In genomic region chr5:14487896-14488570, GRCh38 we compare ENCODE assay signal across 16 cellular contexts.
"Had no signal": no experiment of that assay in that cellular context is flagged by ENCODE, and none has a peak within 500 bp of the region (broad histone marks: within the 10 kb centered on the region; RNA-seq: fewer than 3 reads in every experiment).

No MANE protein-coding gene starts in this region.

- H3K9me3 Mint-ChIP-seq: activated CD4-positive, alpha-beta memory T cell treated with anti-CD3 and anti-CD28 coated beads, Interleukin-2, amount 10 ng/mL, durations not matched to agents 7 days and 5 days; activated T-cell treated with anti-CD3 and anti-CD28 coated beads, Interleukin-2, amount 50 U/mL, for 24 hours; naive B cell; type B pancreatic cell had no signal

- H3K27me3 ChIP-seq: foreskin keratinocyte, neutrophil had no signal

- H3K9me3 ChIP-seq: neutrophil had no signal

- H3K27ac ChIP-seq: foreskin keratinocyte, neutrophil had no signal

- H3K27me3 Mint-ChIP-seq: activated CD4-positive, alpha-beta memory T cell treated with anti-CD3 and anti-CD28 coated beads, Interleukin-2, amount 10 ng/mL, durations not matched to agents 7 days and 5 days; activated CD4-positive, alpha-beta T cell treated with anti-CD3 and anti-CD28 coated beads for 36 hours; activated T-cell treated with anti-CD3 and anti-CD28 coated beads, Interleukin-2, amount 50 U/mL, for 24 hours; naive B cell; type B pancreatic cell had no signal

- DNase-seq: activated CD4-positive, alpha-beta memory T cell treated with anti-CD3 and anti-CD28 coated beads, Interleukin-2, amount 10 ng/mL, durations not matched to agents 7 days and 5 days; activated CD4-positive, alpha-beta T cell treated with anti-CD3 and anti-CD28 coated beads for 36 hours; activated T-cell treated with anti-CD3 and anti-CD28 coated beads, Interleukin-2, amount 50 U/mL, for 24 hours; central memory CD4-positive, alpha-beta T cell; cortex of kidney; effector CD8-positive, alpha-beta T cell; foreskin keratinocyte; naive B cell; small intestine; stimulated activated CD4-positive, alpha-beta T cell treated with anti-CD3 and anti-CD28 coated beads, Interleukin-4, amount 100 ng/mL, for 24 hours; stimulated activated naive CD4-positive, alpha-beta T cell treated with Interleukin-2 at 50 U/mL for 16 hours had no signal

- ATAC-seq: activated CD4-positive, alpha-beta T cell treated with anti-CD3 and anti-CD28 coated beads for 36 hours; activated naive CD4-positive, alpha-beta T cell treated with anti-CD3 and anti-CD28 coated beads, Interleukin-2, amount 50 U/mL, for 72 hours; foreskin keratinocyte; left lobe of liver; right cardiac atrium had no signal

- H3K4me3 Mint-ChIP-seq: activated CD4-positive, alpha-beta memory T cell treated with anti-CD3 and anti-CD28 coated beads, Interleukin-2, amount 10 ng/mL, durations not matched to agents 7 days and 5 days; activated CD4-positive, alpha-beta T cell treated with anti-CD3 and anti-CD28 coated beads for 36 hours; activated T-cell treated with anti-CD3 and anti-CD28 coated beads, Interleukin-2, amount 50 U/mL, for 24 hours; naive B cell; type B pancreatic cell had no signal

- H3K4me1 ChIP-seq: foreskin keratinocyte had no signal

- H3K36me3 ChIP-seq: neutrophil had no signal

- H3K27ac Mint-ChIP-seq: activated CD4-positive, alpha-beta memory T cell treated with anti-CD3 and anti-CD28 coated beads, Interleukin-2, amount 10 ng/mL, durations not matched to agents 7 days and 5 days; activated CD4-positive, alpha-beta T cell treated with anti-CD3 and anti-CD28 coated beads for 36 hours; activated naive CD4-positive, alpha-beta T cell treated with anti-CD3 and anti-CD28 coated beads, Interleukin-2, amount 50 U/mL, for 72 hours; activated T-cell treated with anti-CD3 and anti-CD28 coated beads, Interleukin-2, amount 50 U/mL, for 24 hours; type B pancreatic cell had no signal
